In genomic region chr10:97861351-97861750, GRCh38 we compare ENCODE assay signal across 10 cellular contexts.
DNase-seq lines count a peak whose midpoint lies in the region.
"Had no signal": no experiment of that assay in that cellular context is flagged by ENCODE, and none has a peak within 500 bp of the region (broad histone marks: within the 10 kb centered on the region; RNA-seq: fewer than 3 reads in every experiment).

No MANE protein-coding gene starts in this region.

- peak; percentile 64 for DNase-seq in 8988T
- DNase-seq in GM03348 (ENCODE audit: low spot score): peak; percentile 80
- peak; percentile 89 for DNase-seq in T1000 (lab: John Stamatoyannopoulos, UW)
- peak; percentile 40 for DNase-seq in iPS-NIHi11 (ENCODE audit: low spot score)
- DNase-seq in DMS153 treated with DMSO at 0.1 percent for 48 hours (lab: John Stamatoyannopoulos, UW; ENCODE audit: unreplicated experiment): no peak
- no peak for DNase-seq in GF-D8 (lab: John Stamatoyannopoulos, UW)
- DNase-seq in NOMO-1 (lab: John Stamatoyannopoulos, UW; ENCODE audit: unreplicated experiment in 2 of 2): no peak
- no peak for DNase-seq in stimulated activated naive CD4-positive, alpha-beta T cell treated with Interleukin-2 at 50 U/mL for 16 hours (lab: John Stamatoyannopoulos, UW)
- DNase-seq: DND-41, Karpas-422 had no signal

Comparison
In these comparisons a context has a peak if more than half of its experiments do, and no peak if none do; other contexts are left out.
1. DNase-seq: peak in 8988T (single experiment), GM03348 (single experiment), T1000 (single experiment) and iPS-NIHi11 (single experiment); none in DMS153 treated with DMSO at 0.1 percent for 48 hours (single experiment), GF-D8 (single experiment), NOMO-1 (0 of 2) and stimulated activated naive CD4-positive, alpha-beta T cell treated with Interleukin-2 at 50 U/mL for 16 hours (single experiment).